23 cellular contexts compared by ENCODE assay signal in genomic region chr2:238997137-238997390, GRCh38.
"Had no signal": no experiment of that assay in that cellular context is flagged by ENCODE, and none has a peak within 500 bp of the region (broad histone marks: within the 10 kb centered on the region; RNA-seq: fewer than 3 reads in every experiment).

No MANE protein-coding gene starts in this region.

- H3K4me3 ChIP-seq: K562, SJSA1, SK-N-MC had no signal

- H3K27ac Mint-ChIP-seq: IgD-negative memory B cell had no signal

- H3K4me1 Mint-ChIP-seq: IgD-negative memory B cell had no signal

- H3K36me3 ChIP-seq: SJSA1 had no signal

- H3K27ac ChIP-seq: HL-60, KMS-11, SJSA1, SK-N-MC had no signal

- H3K27me3 ChIP-seq: SJSA1 had no signal

- H3K9ac ChIP-seq: KMS-11 had no signal

- DNase-seq: Kasumi-1, MM.1S, NCI-H1092 treated with DMSO at 0.1 percent for 48 hours, NCI-H1436, NCI-H187, NCI-H2029, NCI-H2081 treated with DMSO at 0.1 percent for 48 hours, NCI-H2171, NCI-H226, NCI-H446, NCI-H510A, NCI-H524 treated with DMSO at 0.1 percent for 48 hours, NCI-H69, NCI-H774, Right ventricle myocardium superior, RPMI8226, SIG-M5 had no signal

- ATAC-seq: K562 had no signal
